In the genomic region with DNA sequence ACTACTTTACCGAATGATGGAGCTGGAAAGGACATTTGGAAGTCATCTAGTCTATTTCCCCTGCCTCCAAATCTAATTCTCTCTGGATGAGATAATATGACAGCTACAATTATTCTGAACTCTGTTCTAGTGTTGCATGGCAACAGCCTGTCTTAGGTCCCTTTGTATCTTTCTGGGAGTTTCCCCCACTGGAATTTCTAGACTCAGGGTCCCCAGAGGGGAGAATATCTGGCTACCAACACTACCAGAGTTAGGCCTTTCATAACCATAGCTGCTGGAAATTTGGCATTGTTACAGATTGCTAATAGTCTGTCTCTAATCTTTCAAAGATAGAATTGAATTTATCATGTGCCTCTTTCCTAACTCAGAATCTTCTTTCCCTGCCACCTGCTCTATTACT, we compare ENCODE assay signal across 11 cellular contexts. TPM values are rescaled to one million over a fixed set of nuclear protein-coding genes. Genes with fewer than 3 reads are reported as not detected.
DNase-seq lines count a peak whose midpoint lies in the region; ATAC-seq and TF ChIP-seq lines count a peak whose summit lies in the region.
"Had no signal": no experiment of that assay in that cellular context is flagged by ENCODE, and none has a peak within 500 bp of the region (broad histone marks: within the 10 kb centered on the region; RNA-seq: fewer than 3 reads in every experiment).

No MANE protein-coding gene starts in this region.

- H3K4me1 Mint-ChIP-seq in HFFc6 (ENCODE audit: low read depth) (peaks cover 74% of the 10 kb centered on the region), brain (peaks cover 46% of the 10 kb centered on the region)
- H3K4me1 Mint-ChIP-seq in natural killer cell treated with Interleukin-12 subunit alpha and Interleukin-12 subunit beta and Interleukin-15 and Interleukin-18, amount 100 ng/mL, for 72 hours (ENCODE audit: low read depth in 2 of 2): peaks cover 71 to 77% of the 10 kb centered on the region in 2 donors

- H3K9me3 Mint-ChIP-seq in HFFc6 (no peaks in the 10 kb centered on the region), brain (peaks cover 0 to 5% (median 0%) of the 10 kb centered on the region in 5 experiments)
- no peaks in the 10 kb centered on the region for H3K9me3 Mint-ChIP-seq in natural killer cell treated with Interleukin-12 subunit alpha and Interleukin-12 subunit beta and Interleukin-15 and Interleukin-18, amount 100 ng/mL, for 72 hours

- no peaks in the 10 kb centered on the region for H3K9me3 ChIP-seq in A673 (ENCODE audit: low read depth, low read length, poor library complexity, severe bottlenecking)
- H3K9me3 ChIP-seq: colonic mucosa had no signal

- peak; percentile 40 for DNase-seq in A673 (ENCODE audit: low spot score)
- DNase-seq in HFFc6: no peak
- DNase-seq in natural killer cell treated with Interleukin-12 subunit alpha and Interleukin-12 subunit beta and Interleukin-15 and Interleukin-18, amount 100 ng/mL, for 72 hours (ENCODE audit: low spot score): no peak
- DNase-seq in HCEC 1CT: no peak
- no peak for DNase-seq in mucosa of gallbladder (ENCODE audit: low spot score)
- DNase-seq: activated CD4-positive, CD25-positive, alpha-beta regulatory T cell treated with anti-CD3 and anti-CD28 coated beads, Interleukin-2, amount 50 U/mL, for 72 hours; colonic mucosa; DMS 273 treated with DMSO at 0.1 percent for 48 hours had no signal

- no peaks in the 10 kb centered on the region for H3K27me3 ChIP-seq in A673 (replicated peaks; ENCODE audit: insufficient read depth, low read depth, low read length, poor library complexity)
- H3K27me3 ChIP-seq: colonic mucosa had no signal

- no peak overlapping the region for H3K4me3 ChIP-seq in A673 (ENCODE audit: low read depth, low read length, poor library complexity, severe bottlenecking)
- H3K4me3 ChIP-seq: colonic mucosa had no signal

- no TSS peak for BruUV-seq in A673 (replicated peaks; lab: Mats Ljungman, UMichigan)

- H3K4me3 Mint-ChIP-seq in HFFc6: peak overlapping the region; percentile 95
- H3K4me3 Mint-ChIP-seq in brain: peak overlapping the region in 3 of 5 experiments; percentile 10 to 60 (median 17)
- H3K4me3 Mint-ChIP-seq in natural killer cell treated with Interleukin-12 subunit alpha and Interleukin-12 subunit beta and Interleukin-15 and Interleukin-18, amount 100 ng/mL, for 72 hours: peak overlapping the region; percentile 81

- H3K27ac ChIP-seq in A673 (ENCODE audit: low read depth, low read length, poor library complexity, severe bottlenecking): peak overlapping the region; percentile 17
- H3K27ac ChIP-seq: colonic mucosa had no signal

- H3K27me3 Mint-ChIP-seq in HFFc6 (ENCODE audit: insufficient read depth) (no peaks in the 10 kb centered on the region; the same call in 1 of the 2 replicates), brain (peaks cover 3% of the 10 kb centered on the region)
- no peaks in the 10 kb centered on the region for H3K27me3 Mint-ChIP-seq in natural killer cell treated with Interleukin-12 subunit alpha and Interleukin-12 subunit beta and Interleukin-15 and Interleukin-18, amount 100 ng/mL, for 72 hours

- H3K36me3 Mint-ChIP-seq in HFFc6 (ENCODE audit: low read depth) (peaks cover 35% of the 10 kb centered on the region), brain (no peaks in the 10 kb centered on the region)
- peaks cover 39% of the 10 kb centered on the region for H3K36me3 Mint-ChIP-seq in natural killer cell treated with Interleukin-12 subunit alpha and Interleukin-12 subunit beta and Interleukin-15 and Interleukin-18, amount 100 ng/mL, for 72 hours

- no peak for ATAC-seq in natural killer cell treated with Interleukin-12 subunit alpha and Interleukin-12 subunit beta and Interleukin-15 and Interleukin-18, amount 100 ng/mL, for 72 hours
- no peak for ATAC-seq in HG03571 (IDR thresholded peaks at IDR 0.05; ENCODE audit: unreplicated experiment)
- ATAC-seq in HG02884 (IDR thresholded peaks at IDR 0.05; ENCODE audit: unreplicated experiment): no peak

- no peaks in the 10 kb centered on the region for H3K36me3 ChIP-seq in A673 (ENCODE audit: insufficient read depth, low read length, poor library complexity, severe bottlenecking)
- H3K36me3 ChIP-seq: colonic mucosa had no signal

- TF ChIP-seq CTCF in A673 (conservative IDR thresholded peaks at IDR 0.05; ENCODE audit: low read depth, low read length): no peak
- no peak for TF ChIP-seq CTCF in HFFc6 (IDR thresholded peaks at IDR 0.05)
- no peak for TF ChIP-seq CTCF in brain (conservative IDR thresholded peaks at IDR 0.05)

- intact Hi-C loops in A673 (cut with micrococcal nuclease; ENCODE audit: unreplicated experiment): no loop called here

- H3K27ac Mint-ChIP-seq in HFFc6 (peak overlapping the region; percentile 78), brain (peak overlapping the region in 4 of 5 experiments; percentile 26 to 75 (median 52))
- H3K27ac Mint-ChIP-seq in natural killer cell treated with Interleukin-12 subunit alpha and Interleukin-12 subunit beta and Interleukin-15 and Interleukin-18, amount 100 ng/mL, for 72 hours: peak overlapping the region; percentile 85 to 95

- POLR2A ChIA-PET in A673 (lab: Charles Lee; ENCODE audit: low non-redundant PET): no interaction called here

- CTCF ChIA-PET in A673 (lab: Charles Lee): no interaction called here

- H3K4me1 ChIP-seq in A673 (ENCODE audit: insufficient read depth, low read length, poor library complexity, severe bottlenecking): peaks cover 20% of the 10 kb centered on the region
- H3K4me1 ChIP-seq: colonic mucosa had no signal

RNA-seq across cellular contexts. Expression of a gene that starts 4.5 kb away (rescaled TPM):
- total RNA-seq in A673 (2021): 415 and 468 TPM in 2 replicates
- total RNA-seq in HFFc6 (2021; fragmentation: NEBNext Ultra II Directional; extraction: Animal tissue kit (Norgen Biotek cat#: 25700)): 100 to 1,000 TPM; 410 to 540 (median 485) TPM
- polyA plus RNA-seq in brain (ENCODE audit: insufficient read depth, low read depth, low replicate concordance): 231 TPM
- 100 to 1,000 TPM; 392 to 703 TPM for total RNA-seq in natural killer cell treated with Interleukin-12 subunit alpha and Interleukin-12 subunit beta and Interleukin-15 and Interleukin-18, amount 100 ng/mL, for 72 hours
- total RNA-seq in mucosa of gallbladder: 138 TPM

Comparison
In these comparisons a context has a peak if more than half of its experiments do, and no peak if none do; other contexts are left out.
1. H3K4me3 Mint-ChIP-seq: peak in every context shown above with its lines; median percentile 95 in HFFc6; 81 in natural killer cell treated with Interleukin-12 subunit alpha and Interleukin-12 subunit beta and Interleukin-15 and Interleukin-18, amount 100 ng/mL, for 72 hours; 17 in brain.